1 cellular context compared by ENCODE assay signal in genomic region chr2:231957913-231958763, GRCh38.
TF ChIP-seq lines count a peak whose summit lies in the region.

No MANE protein-coding gene starts in this region.

TF ChIP-seq in HepG2, 621 proteins besides CTCF, POLR2A, EP300 and RAD21 (continued from another document and continues in another):
- TF ChIP-seq MYPOP (CRISPR knock-in tag; IDR thresholded peaks at IDR 0.05) (no peak), FOSL2 (CRISPR knock-in tag; IDR thresholded peaks at IDR 0.05) (peak; percentile 93), TBX2 (CRISPR knock-in tag; IDR thresholded peaks at IDR 0.05; ENCODE audit: borderline replicate concordance) (no peak), STAT6 (CRISPR knock-in tag; IDR thresholded peaks at IDR 0.05; ENCODE audit: borderline replicate concordance) (no peak), TP53 (CRISPR knock-in tag; conservative IDR thresholded peaks at IDR 0.05) (no peak), ZNF672 (CRISPR knock-in tag; IDR thresholded peaks at IDR 0.05) (no peak), EZH2 (conservative IDR thresholded peaks at IDR 0.05; ENCODE audit: low read depth, low read length) (no peak), ZC3H13 (CRISPR knock-in tag; IDR thresholded peaks at IDR 0.05) (no peak), HOXD1 (CRISPR knock-in tag; IDR thresholded peaks at IDR 0.05) (no peak), ZNF136 (CRISPR knock-in tag; IDR thresholded peaks at IDR 0.05; ENCODE audit: low read depth) (no peak), ZBTB33 (CRISPR knock-in tag; IDR thresholded peaks at IDR 0.05) (0 out of 2 replicates have a peak, but pooled peaks have one; percentile 8), AGO2 (optimal IDR thresholded peaks at IDR 0.05; ENCODE audit: low read depth, low read length) (no peak), MXD4 (CRISPR knock-in tag; IDR thresholded peaks at IDR 0.05) (no peak), CCAR2 (optimal IDR thresholded peaks at IDR 0.05; ENCODE audit: low read depth, low read length) (no peak), ATF5 (CRISPR knock-in tag; IDR thresholded peaks at IDR 0.05; ENCODE audit: low read depth) (no peak), ZFP37 (CRISPR knock-in tag; IDR thresholded peaks at IDR 0.05; ENCODE audit: borderline replicate concordance) (no peak), ZNF878 (CRISPR knock-in tag; IDR thresholded peaks at IDR 0.05) (no peak), ZFP62 (CRISPR knock-in tag; IDR thresholded peaks at IDR 0.05) (no peak), MTF2 (CRISPR knock-in tag; IDR thresholded peaks at IDR 0.05; ENCODE audit: borderline replicate concordance) (no peak), ARNT2 (CRISPR knock-in tag; IDR thresholded peaks at IDR 0.05; ENCODE audit: low read depth) (no peak), FOXO4 (CRISPR knock-in tag; conservative IDR thresholded peaks at IDR 0.05) (no peak), SNAPC2 (CRISPR knock-in tag; IDR thresholded peaks at IDR 0.05) (no peak), ADNP (CRISPR knock-in tag; IDR thresholded peaks at IDR 0.05) (no peak), POLR2AphosphoS5 (IDR thresholded peaks at IDR 0.05; ENCODE audit: low read depth, low read length) (no peak), HES4 (CRISPR knock-in tag; IDR thresholded peaks at IDR 0.05; ENCODE audit: borderline replicate concordance) (no peak), FOXC1 (CRISPR knock-in tag; IDR thresholded peaks at IDR 0.05; ENCODE audit: borderline replicate concordance) (no peak), MAX (IDR thresholded peaks at IDR 0.05) (0 out of 2 replicates have a peak, but pooled peaks have one; percentile 28), ATF7 (IDR thresholded peaks at IDR 0.05) (no peak), ATF7 (CRISPR knock-in tag; IDR thresholded peaks at IDR 0.05) (no peak), NR2C2 (CRISPR knock-in tag; IDR thresholded peaks at IDR 0.05; ENCODE audit: borderline replicate concordance) (peak; percentile 73; the same call in 1 of the 2 replicates), ZNF441 (CRISPR knock-in tag; IDR thresholded peaks at IDR 0.05; ENCODE audit: borderline replicate concordance) (0 out of 2 replicates have a peak, but pooled peaks have one; percentile 30), ARNT (IDR thresholded peaks at IDR 0.05) (no peak), PHF5A (CRISPR knock-in tag; IDR thresholded peaks at IDR 0.05; ENCODE audit: low read depth, unreplicated experiment) (no peak), ZNF510 (CRISPR knock-in tag; IDR thresholded peaks at IDR 0.05; ENCODE audit: low read depth) (no peak), MYC (CRISPR knock-in tag; IDR thresholded peaks at IDR 0.05; ENCODE audit: borderline replicate concordance) (no peak), TARDBP (CRISPR knock-in tag; IDR thresholded peaks at IDR 0.05) (no peak), ZNF3 (CRISPR knock-in tag; IDR thresholded peaks at IDR 0.05) (0 out of 2 replicates have a peak, but pooled peaks have one; percentile 28), FOXA3 (CRISPR knock-in tag; IDR thresholded peaks at IDR 0.05) (peak; percentile 86), THAP7 (CRISPR knock-in tag; IDR thresholded peaks at IDR 0.05) (0 out of 2 replicates have a peak, but pooled peaks have one; percentile 22), NFRKB (IDR thresholded peaks at IDR 0.05) (no peak), ZNF253 (CRISPR knock-in tag; IDR thresholded peaks at IDR 0.05; ENCODE audit: borderline replicate concordance) (no peak)
- TF ChIP-seq, protein P1, sequence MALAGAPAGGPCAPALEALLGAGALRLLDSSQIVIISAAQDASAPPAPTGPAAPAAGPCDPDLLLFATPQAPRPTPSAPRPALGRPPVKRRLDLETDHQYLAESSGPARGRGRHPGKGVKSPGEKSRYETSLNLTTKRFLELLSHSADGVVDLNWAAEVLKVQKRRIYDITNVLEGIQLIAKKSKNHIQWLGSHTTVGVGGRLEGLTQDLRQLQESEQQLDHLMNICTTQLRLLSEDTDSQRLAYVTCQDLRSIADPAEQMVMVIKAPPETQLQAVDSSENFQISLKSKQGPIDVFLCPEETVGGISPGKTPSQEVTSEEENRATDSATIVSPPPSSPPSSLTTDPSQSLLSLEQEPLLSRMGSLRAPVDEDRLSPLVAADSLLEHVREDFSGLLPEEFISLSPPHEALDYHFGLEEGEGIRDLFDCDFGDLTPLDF (CRISPR knock-in tag; IDR thresholded peaks at IDR 0.05): no peak; the same call in 1 of the 2 replicates
- TF ChIP-seq, protein P2, sequence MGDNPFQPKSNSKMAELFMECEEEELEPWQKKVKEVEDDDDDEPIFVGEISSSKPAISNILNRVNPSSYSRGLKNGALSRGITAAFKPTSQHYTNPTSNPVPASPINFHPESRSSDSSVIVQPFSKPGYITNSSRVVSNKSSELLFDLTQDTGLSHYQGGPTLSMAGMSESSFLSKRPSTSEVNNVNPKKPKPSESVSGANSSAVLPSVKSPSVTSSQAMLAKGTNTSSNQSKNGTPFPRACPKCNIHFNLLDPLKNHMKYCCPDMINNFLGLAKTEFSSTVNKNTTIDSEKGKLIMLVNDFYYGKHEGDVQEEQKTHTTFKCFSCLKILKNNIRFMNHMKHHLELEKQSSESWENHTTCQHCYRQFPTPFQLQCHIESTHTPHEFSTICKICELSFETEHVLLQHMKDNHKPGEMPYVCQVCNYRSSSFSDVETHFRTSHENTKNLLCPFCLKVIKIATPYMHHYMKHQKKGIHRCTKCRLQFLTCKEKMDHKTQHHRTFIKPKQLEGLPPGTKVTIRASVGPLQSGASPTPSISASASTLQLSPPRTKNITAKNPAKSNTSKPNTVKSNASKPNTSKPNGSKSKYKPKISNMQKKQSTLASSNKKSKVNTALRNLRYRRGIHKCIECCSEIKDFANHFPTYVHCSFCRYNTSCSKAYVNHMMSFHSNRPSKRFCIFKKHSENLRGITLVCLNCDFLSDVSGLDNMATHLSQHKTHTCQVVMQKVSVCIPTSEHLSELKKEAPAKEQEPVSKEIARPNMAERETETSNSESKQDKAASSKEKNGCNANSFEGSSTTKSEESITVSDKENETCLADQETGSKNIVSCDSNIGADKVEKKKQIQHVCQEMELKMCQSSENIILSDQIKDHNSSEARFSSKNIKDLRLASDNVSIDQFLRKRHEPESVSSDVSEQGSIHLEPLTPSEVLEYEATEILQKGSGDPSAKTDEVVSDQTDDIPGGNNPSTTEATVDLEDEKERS (CRISPR knock-in tag; IDR thresholded peaks at IDR 0.05): peak; percentile 76
